Comparison of ENCODE assay signal across 8 cellular contexts in genomic region chr10:32980242-32980557, GRCh38. TPM values are rescaled to one million over a fixed set of nuclear protein-coding genes. Genes with fewer than 3 reads are reported as not detected.
DNase-seq lines count a peak whose midpoint lies in the region; ATAC-seq, FAIRE-seq and TF ChIP-seq lines count a peak whose summit lies in the region.

No MANE protein-coding gene starts in this region.

- H3K4ac ChIP-seq in mesenchymal stem cell (ENCODE audit: low read depth in 1 of 2, low read length in 2 of 2) = peak overlapping the region; percentile 19 to 66

- H3K27me3 ChIP-seq in cardiac muscle cell (no peaks in the 10 kb centered on the region), GM12878 (replicated peaks in 1 of 2; ENCODE audit: control insufficient read depth in 2 of 2, insufficient read depth in 2 of 2, low read length in 1 of 2) (no peaks in the 10 kb centered on the region; a peak in 1 of 4 replicates), mesenchymal stem cell (ENCODE audit: control insufficient read depth in 1 of 2, insufficient read depth in 1 of 2, low read length in 2 of 2) (no peaks in the 10 kb centered on the region)

- H3K4me2 ChIP-seq in GM12878 (ENCODE audit: control insufficient read depth, insufficient read depth) = peak overlapping the region; percentile 77
- H3K4me2 ChIP-seq in mesenchymal stem cell (ENCODE audit: low read length, poor library complexity, severe bottlenecking) = peak overlapping the region; percentile 18

- SMC1A ChIA-PET in GM12878 (lab: Charles Lee; ENCODE audit: uncharacterized antibody, unreplicated experiment) = interaction anchor here (1.6 kb wide), 1 partner anchor 29 kb away, joined by 4 read pairs; no protein-coding TSS in a partner anchor

- RAD21 ChIA-PET in GM12878 (lab: Charles Lee; ENCODE audit: unreplicated experiment) = no interaction called here

- H2BK120ac ChIP-seq in mesenchymal stem cell (ENCODE audit: low read depth, low read length) = peak overlapping the region; percentile 39

- CTCF ChIA-PET in GM12878 (lab: Yijun Ruan, JAX) = interaction anchor here (0.9 kb wide), 1 partner anchor 29 kb away, joined by 3 read pairs; no protein-coding TSS in a partner anchor

- no peak overlapping the region for H2AK5ac ChIP-seq in mesenchymal stem cell (ENCODE audit: low read length, severe bottlenecking)

- WGBS in GM12878 (ENCODE audit: insufficient coverage, insufficient replicate concordance, low lambda C conversion rate, missing lambda C conversion rate) = 4% methylated on average over 6 of the region's 6 CpGs
- 11% methylated on average over 6 of the region's 6 CpGs for WGBS in mesenchymal stem cell
- WGBS in urinary bladder = 2% methylated on average over 6 of the region's 6 CpGs

- no peaks in the 10 kb centered on the region for H4K20me1 ChIP-seq in GM12878 (ENCODE audit: control insufficient read depth, insufficient read depth)

- H2BK5ac ChIP-seq in mesenchymal stem cell (ENCODE audit: low read depth, low read length, poor library complexity, severe bottlenecking) = peak overlapping the region; percentile 25

- FAIRE-seq in GM12878 (lab: Jason Lieb, UNC) = no peak

- H4K8ac ChIP-seq in mesenchymal stem cell (ENCODE audit: low read length) = peak overlapping the region; percentile 87

- ATAC-seq in Right ventricle myocardium inferior (no peak), GM12878 (no peak)

- no peaks in the 10 kb centered on the region for H3K79me1 ChIP-seq in mesenchymal stem cell (replicated peaks; ENCODE audit: low read length, poor library complexity, severe bottlenecking)

- H3K9me3 ChIP-seq in cardiac muscle cell (ENCODE audit: low read depth) = no peaks in the 10 kb centered on the region
- H3K9me3 ChIP-seq in GM12878 (replicated peaks; ENCODE audit: control insufficient read depth, insufficient read depth, low read length) = no peaks in the 10 kb centered on the region
- no peaks in the 10 kb centered on the region for H3K9me3 ChIP-seq in mesenchymal stem cell (ENCODE audit: control insufficient read depth, low read length)

- H3K27ac ChIP-seq in cardiac muscle cell (peak overlapping the region; percentile 86), GM12878 (ENCODE audit: control insufficient read depth, insufficient read depth) (no peak overlapping the region), mesenchymal stem cell (ENCODE audit: low read length, poor library complexity, severe bottlenecking) (peak overlapping the region; percentile 99), urinary bladder (ENCODE audit: low read depth) (peak overlapping the region; percentile 81)

- H3K79me2 ChIP-seq in GM12878 (ENCODE audit: control insufficient read depth, insufficient read depth, low read length) = no peaks in the 10 kb centered on the region

- H3K4me1 ChIP-seq in cardiac muscle cell (ENCODE audit: low read depth) (peaks cover 6% of the 10 kb centered on the region), GM12878 (ENCODE audit: control insufficient read depth, insufficient read depth, low read length) (no peaks in the 10 kb centered on the region; the same call in 1 of the 2 replicates), mesenchymal stem cell (ENCODE audit: control insufficient read depth, insufficient read depth, low read depth, low read length) (peaks cover 14% of the 10 kb centered on the region), urinary bladder (ENCODE audit: insufficient read depth) (no peaks in the 10 kb centered on the region)

- H3K9ac ChIP-seq in GM12878 (ENCODE audit: control insufficient read depth, insufficient read depth, low read length) (peak overlapping the region; percentile 33; the same call in 1 of the 2 replicates), mesenchymal stem cell (ENCODE audit: low read length) (peak overlapping the region; percentile 97)

- no peak for TF ChIP-seq POLR2A in GM12878 (IDR thresholded peaks at IDR 0.05; ENCODE audit: low read depth, low read length)

- H3K18ac ChIP-seq in mesenchymal stem cell (ENCODE audit: low read depth in 1 of 2, low read length in 2 of 2) = peak overlapping the region; percentile 74 to 94

- no peak for DNase-seq in cardiac muscle cell (ENCODE audit: low read depth in 1 of 2, low spot score in 1 of 2)
- DNase-seq in Right ventricle myocardium inferior (ENCODE audit: missing footprints) = no peak
- no peak for DNase-seq in GM12878 (ENCODE audit: low read depth, low spot score)
- DNase-seq in mesenchymal stem cell = no peak
- no peak for DNase-seq in NCI-H2196 treated with DMSO at 0.1 percent for 48 hours (lab: John Stamatoyannopoulos, UW; ENCODE audit: unreplicated experiment)
- DNase-seq in DMS153 treated with DMSO at 0.1 percent for 48 hours (lab: John Stamatoyannopoulos, UW; ENCODE audit: unreplicated experiment) = no peak
- DNase-seq in amygdala (lab: John Stamatoyannopoulos, UW) = no peak

- H3K36me3 ChIP-seq in cardiac muscle cell (no peaks in the 10 kb centered on the region), GM12878 (ENCODE audit: control insufficient read depth in 2 of 2, insufficient read depth in 2 of 2, low read length in 1 of 2) (no peaks in the 10 kb centered on the region), mesenchymal stem cell (ENCODE audit: control insufficient read depth in 1 of 2, insufficient read depth in 2 of 2, low read depth in 1 of 2, low read length in 2 of 2) (no peaks in the 10 kb centered on the region), urinary bladder (ENCODE audit: insufficient read depth) (no peaks in the 10 kb centered on the region)

- H3K4me3 ChIP-seq in cardiac muscle cell (peak overlapping the region; percentile 33), GM12878 (peak overlapping the region; percentile 74; the same call in 1 of the 2 replicates), mesenchymal stem cell (ENCODE audit: insufficient read depth in 1 of 2, low read depth in 1 of 2, low read length in 2 of 2) (peak overlapping the region in 1 of 2 experiments; percentile 75), urinary bladder (ENCODE audit: low read depth, low read length) (peak overlapping the region; percentile 27)

- no peak overlapping the region for H3K23ac ChIP-seq in mesenchymal stem cell (ENCODE audit: low read length in 2 of 2)

- H2BK15ac ChIP-seq in mesenchymal stem cell (ENCODE audit: low read depth, poor library complexity, severe bottlenecking) = peak overlapping the region; percentile 97

- TF ChIP-seq RAD21 in GM12878 (IDR thresholded peaks at IDR 0.05; ENCODE audit: insufficient read depth, low read depth, low read length) = no peak

- no peak for TF ChIP-seq CTCF in cardiac muscle cell (IDR thresholded peaks at IDR 0.05; ENCODE audit: low read depth, low read length)
- no peak for TF ChIP-seq CTCF in GM12878 (IDR thresholded peaks at IDR 0.05 in 2 of 3, conservative IDR thresholded peaks at IDR 0.05 in 1 of 3; ENCODE audit: control insufficient read depth in 2 of 3, extremely low read depth in 1 of 3, insufficient read depth in 1 of 3, low read depth in 3 of 3, low read length in 3 of 3)

- POLR2A ChIA-PET in GM12878 (lab: Charles Lee) = no interaction called here

- no peak for TF ChIP-seq EP300 in GM12878 (IDR thresholded peaks at IDR 0.05; ENCODE audit: borderline replicate concordance in 1 of 2, control insufficient read depth in 1 of 2, low read depth in 2 of 2, low read length in 2 of 2)

- in situ Hi-C loops in GM12878 (cut with MboI) = no loop called here

- peak overlapping the region; percentile 79 for H2AFZ ChIP-seq in GM12878 (ENCODE audit: control insufficient read depth, low read depth, low read length)
- H2AFZ ChIP-seq in mesenchymal stem cell (ENCODE audit: low read depth, low read length) = peak overlapping the region; percentile 11

- no TSS peak for BruUV-seq in GM12878 (replicated peaks; lab: Mats Ljungman, UMichigan)

- peak overlapping the region in 1 of 2 experiments; percentile 19 for H2BK12ac ChIP-seq in mesenchymal stem cell (ENCODE audit: low read length in 2 of 2)

- H3K14ac ChIP-seq in mesenchymal stem cell (ENCODE audit: low read length in 2 of 2) = no peak overlapping the region

- H4K91ac ChIP-seq in mesenchymal stem cell (ENCODE audit: low read length) = peak overlapping the region; percentile 55

- intact Hi-C loops in Right ventricle myocardium inferior (cut with DNase I) = no loop called here
- intact Hi-C loops in GM12878 (cut with micrococcal nuclease; ENCODE audit: unreplicated experiment) = no loop called here

TF ChIP-seq in GM12878, 131 proteins besides CTCF, POLR2A, EP300 and RAD21 (continues in another document):
- TF ChIP-seq POU2F2 (IDR thresholded peaks at IDR 0.05; ENCODE audit: borderline replicate concordance, low read depth, low read length) (no peak), SMC3 (IDR thresholded peaks at IDR 0.05; ENCODE audit: borderline replicate concordance, low read length) (no peak)
- TF ChIP-seq, protein P1, sequence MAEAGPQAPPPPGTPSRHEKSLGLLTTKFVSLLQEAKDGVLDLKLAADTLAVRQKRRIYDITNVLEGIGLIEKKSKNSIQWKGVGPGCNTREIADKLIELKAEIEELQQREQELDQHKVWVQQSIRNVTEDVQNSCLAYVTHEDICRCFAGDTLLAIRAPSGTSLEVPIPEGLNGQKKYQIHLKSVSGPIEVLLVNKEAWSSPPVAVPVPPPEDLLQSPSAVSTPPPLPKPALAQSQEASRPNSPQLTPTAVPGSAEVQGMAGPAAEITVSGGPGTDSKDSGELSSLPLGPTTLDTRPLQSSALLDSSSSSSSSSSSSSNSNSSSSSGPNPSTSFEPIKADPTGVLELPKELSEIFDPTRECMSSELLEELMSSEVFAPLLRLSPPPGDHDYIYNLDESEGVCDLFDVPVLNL (IDR thresholded peaks at IDR 0.05; ENCODE audit: low read depth, low read length) = no peak

RNA-seq across cellular contexts. Expression of gene ITGB1, which starts 22.2 kb away (rescaled TPM):
- total RNA-seq in cardiac muscle cell (490 and 576 TPM in 2 replicates), Right ventricle myocardium inferior (583 TPM), GM12878 (2014; rRNA removed) (7.9 and 10.1 TPM in 2 replicates), GM12878 (2014; rRNA removed; fragmentation: Illumina TruSeq; extraction: Trizol) (10.7 and 11.0 TPM in 2 replicates), GM12878 (2021) (9.8 and 11.4 TPM in 2 replicates), urinary bladder (1,010 TPM)
- polyA plus RNA-seq in cardiac muscle cell (321 and 326 TPM in 2 replicates), GM12878 (2011; rRNA removed) (20.7 and 33.0 TPM in 2 replicates), GM12878 (2014; fragmentation: Illumina TruSeq; extraction: Trizol) (9.7 and 12.6 TPM in 2 replicates), GM12878 (2014; fragmentation: Nextera tagmentation; extraction: Ambion mirVana) (1 to 10 TPM; 2.8 to 3.4 TPM), GM12878 (2014; rRNA removed) (7.9 and 8.2 TPM in 2 replicates), GM12878 (2016; fragmentation: Nextera tagmentation; extraction: Ambion mirVana) (10 to 100 TPM; 15.5 to 16.5 TPM), urinary bladder (527 TPM)
- 60.5 and 61.3 TPM in 2 replicates for total RNA-seq in GM12878 (2013; cell fraction: nucleolus; rRNA removed)
- polyA plus RNA-seq in GM12878 (2011; ENCODE audit: low read depth) = 24.4 TPM
- polyA plus RNA-seq in GM12878 (2011; cell fraction: cytosol; rRNA removed) = 6.1 and 8.3 TPM in 2 replicates
- polyA plus RNA-seq in GM12878 (2011; cell fraction: nucleus; rRNA removed) = 5.3 and 7.0 TPM in 2 replicates
- polyA plus RNA-seq in GM12878 (2012) = 35.8 and 40.1 TPM in 2 replicates
- 8.3 and 15.9 TPM in 2 replicates for polyA minus RNA-seq in GM12878 (2011; rRNA and poly(A)+ RNA removed)
- 30.9 and 57.1 TPM in 2 replicates for polyA minus RNA-seq in GM12878 (2011; cell fraction: cytosol; rRNA and poly(A)+ RNA removed)
- polyA minus RNA-seq in GM12878 (2011; cell fraction: nucleus; rRNA and poly(A)+ RNA removed) = 5.3 and 10.5 TPM in 2 replicates
- 1,059 TPM for polyA plus RNA-seq in mesenchymal stem cell (2013, experiment 1 of 2)
- 1,073 TPM for polyA plus RNA-seq in mesenchymal stem cell (2013, experiment 2 of 2)
